Comparison of ENCODE assay signal across 29 cellular contexts in the genomic region with DNA sequence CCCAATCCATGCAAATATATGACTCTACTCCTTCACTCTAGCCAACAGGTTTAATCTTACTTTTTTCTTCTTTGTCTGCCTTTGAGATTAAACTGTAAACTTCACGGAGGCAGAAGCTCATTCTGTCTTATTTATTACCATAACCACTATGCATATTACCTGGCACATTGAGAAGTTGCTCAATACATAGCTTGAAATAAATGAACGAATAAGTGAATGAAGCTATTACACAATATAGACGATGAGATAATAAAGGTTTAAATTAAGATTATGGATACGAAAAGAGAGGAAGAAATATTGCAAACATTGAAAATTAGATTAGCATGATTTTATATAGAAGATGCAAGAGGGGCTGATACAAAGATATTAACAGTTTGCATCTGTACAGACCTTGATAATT.
"Had no signal": no experiment of that assay in that cellular context is flagged by ENCODE, and none has a peak within 500 bp of the region (broad histone marks: within the 10 kb centered on the region; RNA-seq: fewer than 3 reads in every experiment).

No MANE protein-coding gene starts in this region.

- H3K36me3 ChIP-seq: colonic mucosa, esophagus muscularis mucosa, esophagus squamous epithelium, gastrocnemius medialis, gastroesophageal sphincter, heart left ventricle, heart right ventricle had no signal

- H3K27me3 Mint-ChIP-seq: dendritic cell treated with granulocyte-macrophage colony-stimulating factor and Interleukin-4, amounts not matched to agents 40 ng/mL and 50 ng/mL, for 4 days; effector memory CD8-positive, alpha-beta T cell had no signal

- FAIRE-seq: colon, endometrium, endothelial cell of umbilical vein, frontal cortex had no signal

- H3K4me3 ChIP-seq: colonic mucosa, coronary artery, dorsolateral prefrontal cortex, esophagus muscularis mucosa, esophagus squamous epithelium, gastrocnemius medialis, gastroesophageal sphincter, heart left ventricle, heart right ventricle had no signal

- H3K4me1 ChIP-seq: colonic mucosa, esophagus muscularis mucosa, esophagus squamous epithelium, foreskin keratinocyte, gastrocnemius medialis, gastroesophageal sphincter, heart right ventricle had no signal

- H3K27me3 ChIP-seq: colonic mucosa, dorsolateral prefrontal cortex, esophagus muscularis mucosa, esophagus squamous epithelium, foreskin keratinocyte, gastrocnemius medialis, gastroesophageal sphincter, heart left ventricle, heart right ventricle had no signal

- H3K9me3 ChIP-seq: colonic mucosa, esophagus squamous epithelium, gastrocnemius medialis, gastroesophageal sphincter had no signal

- H3K9me3 Mint-ChIP-seq: endodermal cell had no signal

- H3K4me3 Mint-ChIP-seq: dendritic cell treated with granulocyte-macrophage colony-stimulating factor and Interleukin-4, amounts not matched to agents 40 ng/mL and 50 ng/mL, for 4 days; effector memory CD8-positive, alpha-beta T cell; endodermal cell had no signal

- H3K27ac ChIP-seq: colonic mucosa, coronary artery, dorsolateral prefrontal cortex, epithelial cell of prostate, esophagus muscularis mucosa, esophagus squamous epithelium, foreskin keratinocyte, gastrocnemius medialis, gastroesophageal sphincter, heart left ventricle, heart right ventricle had no signal

- DNase-seq: colonic mucosa; cortex of kidney; dermis blood vessel endothelial cell; dorsolateral prefrontal cortex; effector CD4-positive, alpha-beta T cell; effector CD8-positive, alpha-beta T cell; effector memory CD4-positive, alpha-beta T cell; effector memory CD8-positive, alpha-beta T cell; endodermal cell; erythroblast; esophagus squamous epithelium; foreskin fibroblast; foreskin keratinocyte; foreskin melanocyte; gastrocnemius medialis; glutamatergic neuron; head of caudate nucleus; heart left ventricle; heart right ventricle had no signal

- H3K4me1 Mint-ChIP-seq: endodermal cell had no signal

- ATAC-seq: effector memory CD8-positive, alpha-beta T cell; esophagus mucosa; foreskin keratinocyte; gastrocnemius medialis; gastroesophageal sphincter; heart left ventricle; heart right ventricle had no signal

- H3K27ac Mint-ChIP-seq: dendritic cell treated with granulocyte-macrophage colony-stimulating factor and Interleukin-4, amounts not matched to agents 40 ng/mL and 50 ng/mL, for 4 days; effector memory CD8-positive, alpha-beta T cell; endodermal cell had no signal
